In the genomic region with DNA sequence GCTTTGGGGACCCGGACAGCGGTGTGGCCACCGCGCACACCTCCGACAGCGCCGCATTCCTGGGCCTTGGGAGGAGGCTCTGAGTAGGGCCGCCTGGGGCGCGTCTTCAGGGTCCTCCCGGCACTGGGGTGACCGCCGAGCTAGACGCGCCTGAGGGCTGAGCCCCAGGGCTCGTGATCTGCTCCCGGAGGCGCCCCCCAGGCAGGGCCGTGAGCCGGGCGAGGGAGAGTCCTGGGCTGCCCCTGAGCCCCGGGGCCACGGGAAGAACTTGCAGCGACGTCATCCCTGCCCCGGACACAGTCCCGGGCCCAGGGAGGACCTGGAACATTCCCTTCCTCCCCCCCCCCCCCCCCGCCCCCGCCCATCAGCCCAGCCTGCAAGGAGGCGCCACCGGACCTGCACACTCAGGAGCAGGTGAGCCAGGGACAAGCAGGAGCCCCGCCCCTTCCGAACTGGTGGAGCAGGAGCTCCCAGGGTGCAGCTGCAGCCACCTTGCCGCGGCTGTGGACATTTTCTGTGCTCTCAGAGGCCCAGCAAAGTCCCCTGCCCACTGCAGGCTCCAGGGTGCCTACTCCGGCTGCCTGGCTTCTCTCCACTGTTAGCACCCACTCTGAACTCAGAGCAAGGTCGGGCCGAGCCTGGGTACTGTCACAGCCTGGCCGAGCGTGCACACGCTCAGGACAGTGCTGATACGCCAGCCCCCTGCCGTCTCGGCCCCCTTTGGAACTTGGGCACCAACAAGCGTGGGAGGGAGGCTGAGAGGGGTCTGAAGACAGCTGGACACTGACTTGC, we compare ENCODE assay signal across 1 cellular context.
A peak's percentile ranks its signal among the peaks of the same experiment; 100 is the strongest.
TF ChIP-seq lines count a peak whose summit lies in the region.

No MANE protein-coding gene starts in this region.

TF ChIP-seq in HEK293, 187 proteins besides CTCF, POLR2A, EP300 and RAD21 (continued from another document and continues in another):
- TF ChIP-seq, protein P1, sequence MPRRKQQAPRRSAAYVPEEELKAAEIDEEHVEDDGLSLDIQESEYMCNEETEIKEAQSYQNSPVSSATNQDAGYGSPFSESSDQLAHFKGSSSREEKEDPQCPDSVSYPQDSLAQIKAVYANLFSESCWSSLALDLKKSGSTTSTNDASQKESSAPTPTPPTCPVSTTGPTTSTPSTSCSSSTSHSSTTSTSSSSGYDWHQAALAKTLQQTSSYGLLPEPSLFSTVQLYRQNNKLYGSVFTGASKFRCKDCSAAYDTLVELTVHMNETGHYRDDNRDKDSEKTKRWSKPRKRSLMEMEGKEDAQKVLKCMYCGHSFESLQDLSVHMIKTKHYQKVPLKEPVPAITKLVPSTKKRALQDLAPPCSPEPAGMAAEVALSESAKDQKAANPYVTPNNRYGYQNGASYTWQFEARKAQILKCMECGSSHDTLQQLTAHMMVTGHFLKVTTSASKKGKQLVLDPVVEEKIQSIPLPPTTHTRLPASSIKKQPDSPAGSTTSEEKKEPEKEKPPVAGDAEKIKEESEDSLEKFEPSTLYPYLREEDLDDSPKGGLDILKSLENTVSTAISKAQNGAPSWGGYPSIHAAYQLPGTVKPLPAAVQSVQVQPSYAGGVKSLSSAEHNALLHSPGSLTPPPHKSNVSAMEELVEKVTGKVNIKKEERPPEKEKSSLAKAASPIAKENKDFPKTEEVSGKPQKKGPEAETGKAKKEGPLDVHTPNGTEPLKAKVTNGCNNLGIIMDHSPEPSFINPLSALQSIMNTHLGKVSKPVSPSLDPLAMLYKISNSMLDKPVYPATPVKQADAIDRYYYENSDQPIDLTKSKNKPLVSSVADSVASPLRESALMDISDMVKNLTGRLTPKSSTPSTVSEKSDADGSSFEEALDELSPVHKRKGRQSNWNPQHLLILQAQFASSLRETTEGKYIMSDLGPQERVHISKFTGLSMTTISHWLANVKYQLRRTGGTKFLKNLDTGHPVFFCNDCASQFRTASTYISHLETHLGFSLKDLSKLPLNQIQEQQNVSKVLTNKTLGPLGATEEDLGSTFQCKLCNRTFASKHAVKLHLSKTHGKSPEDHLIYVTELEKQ (tag by site-specific recombination; IDR thresholded peaks at IDR 0.05; ENCODE audit: borderline replicate concordance), result no peak
- TF ChIP-seq, protein P2, sequence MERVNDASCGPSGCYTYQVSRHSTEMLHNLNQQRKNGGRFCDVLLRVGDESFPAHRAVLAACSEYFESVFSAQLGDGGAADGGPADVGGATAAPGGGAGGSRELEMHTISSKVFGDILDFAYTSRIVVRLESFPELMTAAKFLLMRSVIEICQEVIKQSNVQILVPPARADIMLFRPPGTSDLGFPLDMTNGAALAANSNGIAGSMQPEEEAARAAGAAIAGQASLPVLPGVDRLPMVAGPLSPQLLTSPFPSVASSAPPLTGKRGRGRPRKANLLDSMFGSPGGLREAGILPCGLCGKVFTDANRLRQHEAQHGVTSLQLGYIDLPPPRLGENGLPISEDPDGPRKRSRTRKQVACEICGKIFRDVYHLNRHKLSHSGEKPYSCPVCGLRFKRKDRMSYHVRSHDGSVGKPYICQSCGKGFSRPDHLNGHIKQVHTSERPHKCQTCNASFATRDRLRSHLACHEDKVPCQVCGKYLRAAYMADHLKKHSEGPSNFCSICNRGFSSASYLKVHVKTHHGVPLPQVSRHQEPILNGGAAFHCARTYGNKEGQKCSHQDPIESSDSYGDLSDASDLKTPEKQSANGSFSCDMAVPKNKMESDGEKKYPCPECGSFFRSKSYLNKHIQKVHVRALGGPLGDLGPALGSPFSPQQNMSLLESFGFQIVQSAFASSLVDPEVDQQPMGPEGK (tag by site-specific recombination; IDR thresholded peaks at IDR 0.05), result 0 out of 2 replicates have a peak, but pooled peaks have one; percentile 40
- no peak for TF ChIP-seq ZNF510 (tag by site-specific recombination; IDR thresholded peaks at IDR 0.05; ENCODE audit: insufficient replicate concordance)
- no peak for TF ChIP-seq FEZF1 (tag by site-specific recombination; IDR thresholded peaks at IDR 0.05)
- no peak for TF ChIP-seq MEIS1 (CRISPR knock-in tag; IDR thresholded peaks at IDR 0.05; ENCODE audit: borderline replicate concordance)
- TF ChIP-seq, protein P3, sequence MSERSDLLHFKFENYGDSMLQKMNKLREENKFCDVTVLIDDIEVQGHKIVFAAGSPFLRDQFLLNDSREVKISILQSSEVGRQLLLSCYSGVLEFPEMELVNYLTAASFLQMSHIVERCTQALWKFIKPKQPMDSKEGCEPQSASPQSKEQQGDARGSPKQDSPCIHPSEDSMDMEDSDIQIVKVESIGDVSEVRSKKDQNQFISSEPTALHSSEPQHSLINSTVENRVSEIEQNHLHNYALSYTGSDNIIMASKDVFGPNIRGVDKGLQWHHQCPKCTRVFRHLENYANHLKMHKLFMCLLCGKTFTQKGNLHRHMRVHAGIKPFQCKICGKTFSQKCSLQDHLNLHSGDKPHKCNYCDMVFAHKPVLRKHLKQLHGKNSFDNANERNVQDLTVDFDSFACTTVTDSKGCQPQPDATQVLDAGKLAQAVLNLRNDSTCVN (tag by site-specific recombination; optimal IDR thresholded peaks at IDR 0.05), result peak; percentile 57
- TF ChIP-seq ZNF501 (tag by site-specific recombination; IDR thresholded peaks at IDR 0.05), result peak; percentile 38; the same call in 1 of the 2 replicates
- TF ChIP-seq ZNF423 (tag by site-specific recombination; IDR thresholded peaks at IDR 0.05), result no peak
- TF ChIP-seq ZNF629 (tag by site-specific recombination; IDR thresholded peaks at IDR 0.05), result no peak
- TF ChIP-seq, protein P4, sequence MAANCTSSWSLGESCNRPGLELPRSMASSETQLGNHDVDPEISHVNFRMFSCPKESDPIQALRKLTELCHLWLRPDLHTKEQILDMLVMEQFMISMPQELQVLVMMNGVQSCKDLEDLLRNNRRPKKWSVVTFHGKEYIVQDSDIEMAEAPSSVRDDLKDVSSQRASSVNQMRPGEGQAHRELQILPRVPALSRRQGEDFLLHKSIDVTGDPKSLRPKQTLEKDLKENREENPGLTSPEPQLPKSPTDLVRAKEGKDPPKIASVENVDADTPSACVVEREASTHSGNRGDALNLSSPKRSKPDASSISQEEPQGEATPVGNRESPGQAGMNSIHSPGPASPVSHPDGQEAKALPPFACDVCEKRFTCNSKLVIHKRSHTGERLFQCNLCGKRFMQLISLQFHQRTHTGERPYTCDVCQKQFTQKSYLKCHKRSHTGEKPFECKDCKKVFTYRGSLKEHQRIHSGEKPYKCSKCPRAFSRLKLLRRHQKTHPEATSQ (tag by site-specific recombination; IDR thresholded peaks at IDR 0.05), result no peak
- TF ChIP-seq SALL2 (tag by site-specific recombination; IDR thresholded peaks at IDR 0.05; ENCODE audit: borderline replicate concordance), result no peak
- no peak for TF ChIP-seq ZBTB1 (tag by site-specific recombination; IDR thresholded peaks at IDR 0.05)
- TF ChIP-seq ZNF792 (tag by site-specific recombination; IDR thresholded peaks at IDR 0.05), result no peak
- TF ChIP-seq, protein P5, sequence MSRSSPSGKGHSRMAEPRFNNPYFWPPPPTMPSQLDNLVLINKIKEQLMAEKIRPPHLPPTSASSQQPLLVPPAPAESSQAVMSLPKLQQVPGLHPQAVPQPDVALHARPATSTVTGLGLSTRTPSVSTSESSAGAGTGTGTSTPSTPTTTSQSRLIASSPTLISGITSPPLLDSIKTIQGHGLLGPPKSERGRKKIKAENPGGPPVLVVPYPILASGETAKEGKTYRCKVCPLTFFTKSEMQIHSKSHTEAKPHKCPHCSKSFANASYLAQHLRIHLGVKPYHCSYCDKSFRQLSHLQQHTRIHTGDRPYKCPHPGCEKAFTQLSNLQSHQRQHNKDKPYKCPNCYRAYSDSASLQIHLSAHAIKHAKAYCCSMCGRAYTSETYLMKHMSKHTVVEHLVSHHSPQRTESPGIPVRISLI (tag by site-specific recombination; IDR thresholded peaks at IDR 0.05), result no peak
- TF ChIP-seq OVOL3 (tag by site-specific recombination; IDR thresholded peaks at IDR 0.05), result no peak
- TF ChIP-seq ZNF404 (tag by site-specific recombination; IDR thresholded peaks at IDR 0.05), result no peak
- no peak for TF ChIP-seq ZNF677 (tag by site-specific recombination; IDR thresholded peaks at IDR 0.05)
- TF ChIP-seq ZIC2 (tag by site-specific recombination; IDR thresholded peaks at IDR 0.05), result peak; percentile 37; the same call in 1 of the 2 replicates
- no peak for TF ChIP-seq ZNF266 (tag by site-specific recombination; IDR thresholded peaks at IDR 0.05; ENCODE audit: low read depth)
- no peak for TF ChIP-seq MYNN (tag by site-specific recombination; IDR thresholded peaks at IDR 0.05; ENCODE audit: borderline replicate concordance)
- TF ChIP-seq ZNF302 (tag by site-specific recombination; IDR thresholded peaks at IDR 0.05; ENCODE audit: low read depth), result no peak
- TF ChIP-seq GLI4 (tag by site-specific recombination; IDR thresholded peaks at IDR 0.05), result no peak
- TF ChIP-seq TRIM28 (IDR thresholded peaks at IDR 0.05; ENCODE audit: borderline replicate concordance, low read length), result no peak
- no peak for TF ChIP-seq ZNF777 (tag by site-specific recombination; IDR thresholded peaks at IDR 0.05; ENCODE audit: borderline replicate concordance)
- TF ChIP-seq ZNF670 (tag by site-specific recombination; IDR thresholded peaks at IDR 0.05; ENCODE audit: low read depth), result no peak
- no peak; the same call in 1 of the 2 replicates for TF ChIP-seq ZFP37 (tag by site-specific recombination; IDR thresholded peaks at IDR 0.05)
- TF ChIP-seq, protein P6, sequence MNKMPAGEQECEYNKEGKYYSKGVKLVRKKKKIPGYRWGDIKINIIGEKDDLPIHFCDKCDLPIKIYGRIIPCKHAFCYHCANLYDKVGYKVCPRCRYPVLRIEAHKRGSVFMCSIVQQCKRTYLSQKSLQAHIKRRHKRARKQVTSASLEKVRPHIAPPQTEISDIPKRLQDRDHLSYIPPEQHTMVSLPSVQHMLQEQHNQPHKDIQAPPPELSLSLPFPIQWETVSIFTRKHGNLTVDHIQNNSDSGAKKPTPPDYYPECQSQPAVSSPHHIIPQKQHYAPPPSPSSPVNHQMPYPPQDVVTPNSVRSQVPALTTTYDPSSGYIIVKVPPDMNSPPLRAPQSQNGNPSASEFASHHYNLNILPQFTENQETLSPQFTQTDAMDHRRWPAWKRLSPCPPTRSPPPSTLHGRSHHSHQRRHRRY (tag by site-specific recombination; IDR thresholded peaks at IDR 0.05), result 0 out of 2 replicates have a peak, but pooled peaks have one; percentile 13
- TF ChIP-seq ZFHX2 (tag by site-specific recombination; conservative IDR thresholded peaks at IDR 0.05), result 0 out of 2 replicates have a peak, but pooled peaks have one; percentile 11
- no peak for TF ChIP-seq ZNF184 (tag by site-specific recombination; IDR thresholded peaks at IDR 0.05)
- TF ChIP-seq, protein P7, sequence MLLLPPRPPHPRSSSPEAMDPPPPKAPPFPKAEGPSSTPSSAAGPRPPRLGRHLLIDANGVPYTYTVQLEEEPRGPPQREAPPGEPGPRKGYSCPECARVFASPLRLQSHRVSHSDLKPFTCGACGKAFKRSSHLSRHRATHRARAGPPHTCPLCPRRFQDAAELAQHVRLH (tag by site-specific recombination; IDR thresholded peaks at IDR 0.05), result no peak
- no peak for TF ChIP-seq WT1 (tag by site-specific recombination; IDR thresholded peaks at IDR 0.05)
- no peak for TF ChIP-seq ZNF837 (tag by site-specific recombination; IDR thresholded peaks at IDR 0.05)
- no peak for TF ChIP-seq ZNF48 (tag by site-specific recombination; IDR thresholded peaks at IDR 0.05)
- peak; percentile 79 for TF ChIP-seq ZXDB (tag by site-specific recombination; IDR thresholded peaks at IDR 0.05)
- no peak for TF ChIP-seq ZNF664 (tag by site-specific recombination; IDR thresholded peaks at IDR 0.05)
- no peak for TF ChIP-seq KLF1 (tag by site-specific recombination; IDR thresholded peaks at IDR 0.05)
- TF ChIP-seq, protein P8, sequence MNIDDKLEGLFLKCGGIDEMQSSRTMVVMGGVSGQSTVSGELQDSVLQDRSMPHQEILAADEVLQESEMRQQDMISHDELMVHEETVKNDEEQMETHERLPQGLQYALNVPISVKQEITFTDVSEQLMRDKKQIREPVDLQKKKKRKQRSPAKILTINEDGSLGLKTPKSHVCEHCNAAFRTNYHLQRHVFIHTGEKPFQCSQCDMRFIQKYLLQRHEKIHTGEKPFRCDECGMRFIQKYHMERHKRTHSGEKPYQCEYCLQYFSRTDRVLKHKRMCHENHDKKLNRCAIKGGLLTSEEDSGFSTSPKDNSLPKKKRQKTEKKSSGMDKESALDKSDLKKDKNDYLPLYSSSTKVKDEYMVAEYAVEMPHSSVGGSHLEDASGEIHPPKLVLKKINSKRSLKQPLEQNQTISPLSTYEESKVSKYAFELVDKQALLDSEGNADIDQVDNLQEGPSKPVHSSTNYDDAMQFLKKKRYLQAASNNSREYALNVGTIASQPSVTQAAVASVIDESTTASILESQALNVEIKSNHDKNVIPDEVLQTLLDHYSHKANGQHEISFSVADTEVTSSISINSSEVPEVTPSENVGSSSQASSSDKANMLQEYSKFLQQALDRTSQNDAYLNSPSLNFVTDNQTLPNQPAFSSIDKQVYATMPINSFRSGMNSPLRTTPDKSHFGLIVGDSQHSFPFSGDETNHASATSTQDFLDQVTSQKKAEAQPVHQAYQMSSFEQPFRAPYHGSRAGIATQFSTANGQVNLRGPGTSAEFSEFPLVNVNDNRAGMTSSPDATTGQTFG (tag by site-specific recombination; IDR thresholded peaks at IDR 0.05; ENCODE audit: borderline replicate concordance), result no peak
- TF ChIP-seq, protein P9, sequence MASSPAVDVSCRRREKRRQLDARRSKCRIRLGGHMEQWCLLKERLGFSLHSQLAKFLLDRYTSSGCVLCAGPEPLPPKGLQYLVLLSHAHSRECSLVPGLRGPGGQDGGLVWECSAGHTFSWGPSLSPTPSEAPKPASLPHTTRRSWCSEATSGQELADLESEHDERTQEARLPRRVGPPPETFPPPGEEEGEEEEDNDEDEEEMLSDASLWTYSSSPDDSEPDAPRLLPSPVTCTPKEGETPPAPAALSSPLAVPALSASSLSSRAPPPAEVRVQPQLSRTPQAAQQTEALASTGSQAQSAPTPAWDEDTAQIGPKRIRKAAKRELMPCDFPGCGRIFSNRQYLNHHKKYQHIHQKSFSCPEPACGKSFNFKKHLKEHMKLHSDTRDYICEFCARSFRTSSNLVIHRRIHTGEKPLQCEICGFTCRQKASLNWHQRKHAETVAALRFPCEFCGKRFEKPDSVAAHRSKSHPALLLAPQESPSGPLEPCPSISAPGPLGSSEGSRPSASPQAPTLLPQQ (tag by site-specific recombination; IDR thresholded peaks at IDR 0.05), result no peak; the same call in none of the 2 replicates
- no peak for TF ChIP-seq ZNF121 (tag by site-specific recombination; IDR thresholded peaks at IDR 0.05)
- TF ChIP-seq ZNF10 (tag by site-specific recombination; IDR thresholded peaks at IDR 0.05), result no peak
- TF ChIP-seq, protein P10, sequence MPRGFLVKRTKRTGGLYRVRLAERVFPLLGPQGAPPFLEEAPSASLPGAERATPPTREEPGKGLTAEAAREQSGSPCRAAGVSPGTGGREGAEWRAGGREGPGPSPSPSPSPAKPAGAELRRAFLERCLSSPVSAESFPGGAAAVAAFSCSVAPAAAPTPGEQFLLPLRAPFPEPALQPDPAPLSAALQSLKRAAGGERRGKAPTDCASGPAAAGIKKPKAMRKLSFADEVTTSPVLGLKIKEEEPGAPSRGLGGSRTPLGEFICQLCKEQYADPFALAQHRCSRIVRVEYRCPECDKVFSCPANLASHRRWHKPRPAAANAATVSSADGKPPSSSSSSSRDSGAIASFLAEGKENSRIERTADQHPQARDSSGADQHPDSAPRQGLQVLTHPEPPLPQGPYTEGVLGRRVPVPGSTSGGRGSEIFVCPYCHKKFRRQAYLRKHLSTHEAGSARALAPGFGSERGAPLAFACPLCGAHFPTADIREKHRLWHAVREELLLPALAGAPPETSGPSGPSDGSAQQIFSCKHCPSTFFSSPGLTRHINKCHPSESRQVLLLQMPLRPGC (tag by site-specific recombination; IDR thresholded peaks at IDR 0.05), result no peak; the same call in 1 of the 2 replicates
- no peak for TF ChIP-seq ZNF600 (tag by site-specific recombination; IDR thresholded peaks at IDR 0.05)
